In the genomic region with DNA sequence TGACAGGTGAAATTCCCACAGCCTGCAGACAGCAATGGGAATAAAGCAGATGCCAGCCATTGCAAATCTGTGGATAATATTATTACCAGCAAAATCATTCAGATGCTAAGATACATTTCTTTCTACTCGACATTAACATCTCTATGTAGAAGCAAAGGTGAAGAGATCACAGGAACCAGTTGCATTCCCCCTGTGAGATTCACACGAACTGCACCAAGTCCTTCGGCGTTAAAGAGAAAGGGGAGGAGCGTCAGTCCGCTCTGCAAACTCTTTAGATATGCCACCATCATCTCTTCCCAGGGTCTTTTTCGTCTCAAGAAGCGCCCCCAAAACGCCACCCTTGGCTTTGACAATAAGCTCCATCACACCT, we compare ENCODE assay signal across 1 cellular context.
TF ChIP-seq lines count a peak whose summit lies in the region.

No MANE protein-coding gene starts in this region.

TF ChIP-seq in H1, 55 proteins besides CTCF, POLR2A, EP300 and RAD21:
- TF ChIP-seq TCF12 (IDR thresholded peaks at IDR 0.05; ENCODE audit: low read depth, low read length) (0 out of 2 replicates have a peak, but pooled peaks have one; percentile 46), GTF2F1 (IDR thresholded peaks at IDR 0.05; ENCODE audit: borderline replicate concordance, low read depth, low read length) (no peak), HDAC6 (IDR thresholded peaks at IDR 0.05; ENCODE audit: low read depth, low read length) (no peak), ZNF274 (IDR thresholded peaks at IDR 0.05; ENCODE audit: borderline replicate concordance, extremely low read depth, low read length) (no peak), SRF (IDR thresholded peaks at IDR 0.05; ENCODE audit: low read depth, low read length) (no peak), HDAC2 (IDR thresholded peaks at IDR 0.05; ENCODE audit: borderline replicate concordance in 1 of 2, low read depth in 2 of 2, low read length in 2 of 2) (no peak), CBX5 (IDR thresholded peaks at IDR 0.05; ENCODE audit: low read depth, low read length) (no peak), RNF2 (IDR thresholded peaks at IDR 0.05; ENCODE audit: borderline replicate concordance, low read depth, low read length, missing control alignments, poor library complexity, severe bottlenecking) (no peak), BRCA1 (IDR thresholded peaks at IDR 0.05; ENCODE audit: low read depth, low read length) (no peak), TBP (IDR thresholded peaks at IDR 0.05; ENCODE audit: low read depth, low read length) (no peak), ASH2L (IDR thresholded peaks at IDR 0.05; ENCODE audit: low read length) (peak; percentile 13), SIRT6 (IDR thresholded peaks at IDR 0.05; ENCODE audit: low read length) (no peak), MAFK (IDR thresholded peaks at IDR 0.05; ENCODE audit: low read depth, low read length) (no peak)
- TF ChIP-seq, protein P1, sequence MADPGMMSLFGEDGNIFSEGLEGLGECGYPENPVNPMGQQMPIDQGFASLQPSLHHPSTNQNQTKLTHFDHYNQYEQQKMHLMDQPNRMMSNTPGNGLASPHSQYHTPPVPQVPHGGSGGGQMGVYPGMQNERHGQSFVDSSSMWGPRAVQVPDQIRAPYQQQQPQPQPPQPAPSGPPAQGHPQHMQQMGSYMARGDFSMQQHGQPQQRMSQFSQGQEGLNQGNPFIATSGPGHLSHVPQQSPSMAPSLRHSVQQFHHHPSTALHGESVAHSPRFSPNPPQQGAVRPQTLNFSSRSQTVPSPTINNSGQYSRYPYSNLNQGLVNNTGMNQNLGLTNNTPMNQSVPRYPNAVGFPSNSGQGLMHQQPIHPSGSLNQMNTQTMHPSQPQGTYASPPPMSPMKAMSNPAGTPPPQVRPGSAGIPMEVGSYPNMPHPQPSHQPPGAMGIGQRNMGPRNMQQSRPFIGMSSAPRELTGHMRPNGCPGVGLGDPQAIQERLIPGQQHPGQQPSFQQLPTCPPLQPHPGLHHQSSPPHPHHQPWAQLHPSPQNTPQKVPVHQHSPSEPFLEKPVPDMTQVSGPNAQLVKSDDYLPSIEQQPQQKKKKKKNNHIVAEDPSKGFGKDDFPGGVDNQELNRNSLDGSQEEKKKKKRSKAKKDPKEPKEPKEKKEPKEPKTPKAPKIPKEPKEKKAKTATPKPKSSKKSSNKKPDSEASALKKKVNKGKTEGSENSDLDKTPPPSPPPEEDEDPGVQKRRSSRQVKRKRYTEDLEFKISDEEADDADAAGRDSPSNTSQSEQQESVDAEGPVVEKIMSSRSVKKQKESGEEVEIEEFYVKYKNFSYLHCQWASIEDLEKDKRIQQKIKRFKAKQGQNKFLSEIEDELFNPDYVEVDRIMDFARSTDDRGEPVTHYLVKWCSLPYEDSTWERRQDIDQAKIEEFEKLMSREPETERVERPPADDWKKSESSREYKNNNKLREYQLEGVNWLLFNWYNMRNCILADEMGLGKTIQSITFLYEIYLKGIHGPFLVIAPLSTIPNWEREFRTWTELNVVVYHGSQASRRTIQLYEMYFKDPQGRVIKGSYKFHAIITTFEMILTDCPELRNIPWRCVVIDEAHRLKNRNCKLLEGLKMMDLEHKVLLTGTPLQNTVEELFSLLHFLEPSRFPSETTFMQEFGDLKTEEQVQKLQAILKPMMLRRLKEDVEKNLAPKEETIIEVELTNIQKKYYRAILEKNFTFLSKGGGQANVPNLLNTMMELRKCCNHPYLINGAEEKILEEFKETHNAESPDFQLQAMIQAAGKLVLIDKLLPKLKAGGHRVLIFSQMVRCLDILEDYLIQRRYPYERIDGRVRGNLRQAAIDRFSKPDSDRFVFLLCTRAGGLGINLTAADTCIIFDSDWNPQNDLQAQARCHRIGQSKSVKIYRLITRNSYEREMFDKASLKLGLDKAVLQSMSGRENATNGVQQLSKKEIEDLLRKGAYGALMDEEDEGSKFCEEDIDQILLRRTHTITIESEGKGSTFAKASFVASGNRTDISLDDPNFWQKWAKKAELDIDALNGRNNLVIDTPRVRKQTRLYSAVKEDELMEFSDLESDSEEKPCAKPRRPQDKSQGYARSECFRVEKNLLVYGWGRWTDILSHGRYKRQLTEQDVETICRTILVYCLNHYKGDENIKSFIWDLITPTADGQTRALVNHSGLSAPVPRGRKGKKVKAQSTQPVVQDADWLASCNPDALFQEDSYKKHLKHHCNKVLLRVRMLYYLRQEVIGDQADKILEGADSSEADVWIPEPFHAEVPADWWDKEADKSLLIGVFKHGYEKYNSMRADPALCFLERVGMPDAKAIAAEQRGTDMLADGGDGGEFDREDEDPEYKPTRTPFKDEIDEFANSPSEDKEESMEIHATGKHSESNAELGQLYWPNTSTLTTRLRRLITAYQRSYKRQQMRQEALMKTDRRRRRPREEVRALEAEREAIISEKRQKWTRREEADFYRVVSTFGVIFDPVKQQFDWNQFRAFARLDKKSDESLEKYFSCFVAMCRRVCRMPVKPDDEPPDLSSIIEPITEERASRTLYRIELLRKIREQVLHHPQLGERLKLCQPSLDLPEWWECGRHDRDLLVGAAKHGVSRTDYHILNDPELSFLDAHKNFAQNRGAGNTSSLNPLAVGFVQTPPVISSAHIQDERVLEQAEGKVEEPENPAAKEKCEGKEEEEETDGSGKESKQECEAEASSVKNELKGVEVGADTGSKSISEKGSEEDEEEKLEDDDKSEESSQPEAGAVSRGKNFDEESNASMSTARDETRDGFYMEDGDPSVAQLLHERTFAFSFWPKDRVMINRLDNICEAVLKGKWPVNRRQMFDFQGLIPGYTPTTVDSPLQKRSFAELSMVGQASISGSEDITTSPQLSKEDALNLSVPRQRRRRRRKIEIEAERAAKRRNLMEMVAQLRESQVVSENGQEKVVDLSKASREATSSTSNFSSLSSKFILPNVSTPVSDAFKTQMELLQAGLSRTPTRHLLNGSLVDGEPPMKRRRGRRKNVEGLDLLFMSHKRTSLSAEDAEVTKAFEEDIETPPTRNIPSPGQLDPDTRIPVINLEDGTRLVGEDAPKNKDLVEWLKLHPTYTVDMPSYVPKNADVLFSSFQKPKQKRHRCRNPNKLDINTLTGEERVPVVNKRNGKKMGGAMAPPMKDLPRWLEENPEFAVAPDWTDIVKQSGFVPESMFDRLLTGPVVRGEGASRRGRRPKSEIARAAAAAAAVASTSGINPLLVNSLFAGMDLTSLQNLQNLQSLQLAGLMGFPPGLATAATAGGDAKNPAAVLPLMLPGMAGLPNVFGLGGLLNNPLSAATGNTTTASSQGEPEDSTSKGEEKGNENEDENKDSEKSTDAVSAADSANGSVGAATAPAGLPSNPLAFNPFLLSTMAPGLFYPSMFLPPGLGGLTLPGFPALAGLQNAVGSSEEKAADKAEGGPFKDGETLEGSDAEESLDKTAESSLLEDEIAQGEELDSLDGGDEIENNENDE (IDR thresholded peaks at IDR 0.05; ENCODE audit: insufficient replicate concordance, low read length) = no peak
